Comparison of ENCODE assay signal across 20 cellular contexts in the genomic region with DNA sequence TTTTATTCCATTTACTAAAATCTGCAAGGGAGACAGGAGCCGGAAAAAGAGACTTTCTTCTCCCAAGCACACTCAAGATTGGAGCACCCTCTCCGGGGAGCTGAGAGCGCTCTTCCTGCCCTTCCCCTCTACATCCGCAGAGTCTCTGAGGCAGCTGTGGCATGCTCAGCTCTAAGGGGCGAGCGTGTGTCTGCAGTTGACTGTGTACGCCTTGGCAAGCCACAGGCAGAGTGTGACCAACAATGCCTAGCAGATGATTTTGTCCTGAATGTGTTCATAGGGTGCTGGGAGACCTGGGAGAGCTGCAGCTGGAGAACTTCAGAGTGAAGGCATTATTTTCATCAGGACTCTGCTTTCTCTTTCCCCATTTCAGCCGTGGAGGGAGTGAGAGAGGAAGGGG. TPM values are rescaled to one million over a fixed set of nuclear protein-coding genes. Genes with fewer than 3 reads are reported as not detected.
A peak's percentile ranks its signal among the peaks of the same experiment; 100 is the strongest.
DNase-seq lines count a peak whose midpoint lies in the region; TF ChIP-seq lines count a peak whose summit lies in the region.
"Had no signal": no experiment of that assay in that cellular context is flagged by ENCODE, and none has a peak within 500 bp of the region (broad histone marks: within the 10 kb centered on the region; RNA-seq: fewer than 3 reads in every experiment).

No MANE protein-coding gene starts in this region.

- peaks cover 49% of the 10 kb centered on the region for H3K36me3 ChIP-seq in Karpas-422 (ENCODE audit: insufficient read depth, low read length)

- intact Hi-C loops in head of caudate nucleus (cut with DNase I) = no loop called here

- TF ChIP-seq CTCF in GM10248 (IDR thresholded peaks at IDR 0.05; ENCODE audit: control extremely low read depth, extremely low read depth, low read depth, missing control alignments) = no peak

- no peaks in the 10 kb centered on the region for H3K27me3 ChIP-seq in Karpas-422 (ENCODE audit: low read length)
- H3K27me3 ChIP-seq: gastrocnemius medialis had no signal

- peaks cover 69% of the 10 kb centered on the region for H3K79me2 ChIP-seq in Karpas-422 (ENCODE audit: low read length)

- 0 out of 2 replicates have a peak overlapping the region, but pooled peaks have one; percentile 91 for H3K27ac ChIP-seq in Karpas-422 (ENCODE audit: low read length)
- peak overlapping the region; percentile 69 for H3K27ac ChIP-seq in substantia nigra (ENCODE audit: low read depth, low read length, poor library complexity, severe bottlenecking)
- H3K27ac ChIP-seq: gastrocnemius medialis, RWPE1, SK-N-MC had no signal

- POLR2A ChIA-PET in GM10248 (lab: Yijun Ruan, JAX) = no interaction called here

- CTCF ChIA-PET in GM10248 (lab: Yijun Ruan, JAX) = interaction anchor here (1.9 to 2.0 kb wide), 2 partner anchors 9 kb away, joined by 5 to 6 read pairs; no protein-coding TSS in a partner anchor

- DNase-seq in DMS79 (lab: John Stamatoyannopoulos, UW) (peak; percentile 58), Karpas-422 (no peak), head of caudate nucleus (peak in 27 of 42 donors; percentile 29 to 79 (median 54)), substantia nigra (lab: John Stamatoyannopoulos, UW) (peak in 22 of 49 donors; percentile 19 to 63 (median 41)), SHP77 (lab: John Stamatoyannopoulos, UW) (no peak), GM10248 (ENCODE audit: extremely low spot score) (no peak), NCI-H2196 (lab: John Stamatoyannopoulos, UW; ENCODE audit: unreplicated experiment) (no peak)
- DNase-seq: activated CD4-positive, CD25-positive, alpha-beta regulatory T cell treated with anti-CD3 and anti-CD28 coated beads, Interleukin-2, amount 50 U/mL, for 72 hours; activated effector memory CD4-positive, alpha-beta T cell treated with Interleukin-2 at 50 U/mL for 16 hours; activated T-cell treated with anti-CD3 and anti-CD28 coated beads for 4 hours; CD4-positive, alpha-beta memory T cell; central memory CD4-positive, alpha-beta T cell; dermis blood vessel endothelial cell; gastrocnemius medialis; GOT3; immature natural killer cell; NCI-H187; retina had no signal

- no peaks in the 10 kb centered on the region for H3K9me2 ChIP-seq in Karpas-422 (replicated peaks; ENCODE audit: insufficient read depth, low read length)

- no peak overlapping the region for H3K9ac ChIP-seq in Karpas-422 (ENCODE audit: low read length)

- H3K4me1 ChIP-seq in Karpas-422 (ENCODE audit: low read length) = peaks cover 64% of the 10 kb centered on the region

- H3K4me3 ChIP-seq in Karpas-422 (ENCODE audit: low read length) = no peak overlapping the region
- H3K4me3 ChIP-seq: gastrocnemius medialis, SK-N-MC had no signal

- H3K4me2 ChIP-seq in Karpas-422 (ENCODE audit: low read depth, low read length, poor library complexity, severe bottlenecking) = no peak overlapping the region

- H2AFZ ChIP-seq in Karpas-422 (ENCODE audit: low read length) = no peak overlapping the region

- H4K20me1 ChIP-seq in Karpas-422 (ENCODE audit: insufficient read depth, low read depth, low read length) = no peaks in the 10 kb centered on the region

- H3K9me3 ChIP-seq in Karpas-422 (ENCODE audit: low read length) = no peaks in the 10 kb centered on the region
- H3K9me3 ChIP-seq: gastrocnemius medialis had no signal

RNA-seq across cellular contexts. Expression of a gene that starts 20.7 kb away (rescaled TPM):
- 80.2 and 89.4 TPM in 2 replicates for total RNA-seq in Karpas-422 (2014; rRNA removed; shearing (Covaris generic); ENCODE audit: low replicate concordance)

Comparison
In these comparisons a context has a peak if more than half of its experiments do, and no peak if none do; other contexts are left out.
1. DNase-seq: peak in DMS79 (single experiment) and head of caudate nucleus (27 of 42); none in Karpas-422 (single experiment), SHP77 (0 of 2), GM10248 (single experiment) and NCI-H2196 (single experiment).